Comparison of ENCODE assay signal across 1 cellular context in genomic region chr7:141220263-141220662, GRCh38.
TF ChIP-seq lines count a peak whose summit lies in the region.

No MANE protein-coding gene starts in this region.

TF ChIP-seq in HCT116, 20 proteins besides CTCF, POLR2A, EP300 and RAD21 (continued from another document):
- TF ChIP-seq SRF (IDR thresholded peaks at IDR 0.05; ENCODE audit: low read depth) (no peak), POLR2AphosphoS5 (IDR thresholded peaks at IDR 0.05; ENCODE audit: low read depth, low read length) (no peak), TCF7L2 (IDR thresholded peaks at IDR 0.05; ENCODE audit: borderline replicate concordance, extremely low read depth, insufficient read depth, insufficient read length) (no peak), FOSL1 (IDR thresholded peaks at IDR 0.05; ENCODE audit: low read depth) (no peak)
